3 cellular contexts compared by ENCODE assay signal in the genomic region with DNA sequence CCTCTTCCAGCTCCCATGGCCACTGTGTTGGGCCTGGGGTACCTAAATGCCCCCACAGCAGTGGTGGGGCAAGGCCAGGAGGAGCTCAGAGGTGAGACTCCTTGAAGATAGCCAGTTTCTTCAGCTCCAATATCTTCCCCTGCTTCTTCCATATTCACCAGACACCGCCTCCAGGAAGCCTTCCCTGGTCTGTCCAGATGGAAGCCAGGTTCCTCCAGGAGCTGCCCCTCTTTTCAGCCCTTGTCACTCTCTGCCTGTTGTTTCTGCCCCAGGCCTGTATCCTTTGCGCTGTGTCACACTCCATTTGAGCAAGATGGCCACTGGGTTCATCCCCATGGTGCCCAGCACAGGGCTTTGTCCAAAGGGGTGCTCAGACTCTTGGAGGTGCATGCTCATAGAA.
TF ChIP-seq lines count a peak whose summit lies in the region.

No MANE protein-coding gene starts in this region.

TF ChIP-seq in IMR-90, 13 proteins besides CTCF, POLR2A, EP300 and RAD21:
- TF ChIP-seq CEBPB (IDR thresholded peaks at IDR 0.05; ENCODE audit: low read depth, low read length) (no peak), RFX5 (IDR thresholded peaks at IDR 0.05; ENCODE audit: low read depth, low read length) (no peak), SMC3 (IDR thresholded peaks at IDR 0.05; ENCODE audit: low read depth, low read length) (no peak), FOS (IDR thresholded peaks at IDR 0.05; ENCODE audit: low read depth, low read length) (no peak), NFE2L2 (IDR thresholded peaks at IDR 0.05; ENCODE audit: low read depth, low read length) (no peak), USF2 (IDR thresholded peaks at IDR 0.05; ENCODE audit: low read depth, low read length) (no peak)
TF ChIP-seq in IMR-90: peak in this region for 0.

TF ChIP-seq in K562, 482 proteins besides CTCF, POLR2A, EP300 and RAD21:
- TF ChIP-seq KLF16 (IDR thresholded peaks at IDR 0.05): no peak
- TF ChIP-seq ZFP36 (IDR thresholded peaks at IDR 0.05; ENCODE audit: low read depth, low read length, partially characterized antibody): peak; percentile 94
- TF ChIP-seq RBM25 (IDR thresholded peaks at IDR 0.05; ENCODE audit: low read depth, low read length, severe bottlenecking): peak; percentile 51
- TF ChIP-seq TRIM24 (IDR thresholded peaks at IDR 0.05): no peak
- TF ChIP-seq, protein P1, sequence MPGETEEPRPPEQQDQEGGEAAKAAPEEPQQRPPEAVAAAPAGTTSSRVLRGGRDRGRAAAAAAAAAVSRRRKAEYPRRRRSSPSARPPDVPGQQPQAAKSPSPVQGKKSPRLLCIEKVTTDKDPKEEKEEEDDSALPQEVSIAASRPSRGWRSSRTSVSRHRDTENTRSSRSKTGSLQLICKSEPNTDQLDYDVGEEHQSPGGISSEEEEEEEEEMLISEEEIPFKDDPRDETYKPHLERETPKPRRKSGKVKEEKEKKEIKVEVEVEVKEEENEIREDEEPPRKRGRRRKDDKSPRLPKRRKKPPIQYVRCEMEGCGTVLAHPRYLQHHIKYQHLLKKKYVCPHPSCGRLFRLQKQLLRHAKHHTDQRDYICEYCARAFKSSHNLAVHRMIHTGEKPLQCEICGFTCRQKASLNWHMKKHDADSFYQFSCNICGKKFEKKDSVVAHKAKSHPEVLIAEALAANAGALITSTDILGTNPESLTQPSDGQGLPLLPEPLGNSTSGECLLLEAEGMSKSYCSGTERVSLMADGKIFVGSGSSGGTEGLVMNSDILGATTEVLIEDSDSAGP (CRISPR knock-in tag; IDR thresholded peaks at IDR 0.05): no peak
- no peak for TF ChIP-seq NR3C1 (CRISPR knock-in tag; IDR thresholded peaks at IDR 0.05)
- peak; percentile 51; the same call in 1 of the 2 replicates for TF ChIP-seq ZNF436 (CRISPR knock-in tag; IDR thresholded peaks at IDR 0.05)
- TF ChIP-seq ZC3H8 (IDR thresholded peaks at IDR 0.05): no peak
TF ChIP-seq in K562: peak in this region for 3.

TF ChIP-seq in SK-N-SH treated with all-trans-retinoic acid at 6 μM for 48 hours, 23 proteins besides CTCF, POLR2A, EP300 and RAD21:
- no peak for TF ChIP-seq GLIS3 (CRISPR knock-in tag; IDR thresholded peaks at IDR 0.05)
- TF ChIP-seq PATZ1 (CRISPR knock-in tag; IDR thresholded peaks at IDR 0.05; ENCODE audit: borderline replicate concordance): no peak
- TF ChIP-seq POU6F1 (CRISPR knock-in tag; IDR thresholded peaks at IDR 0.05; ENCODE audit: borderline replicate concordance, low read depth): no peak
- TF ChIP-seq SNAI2 (CRISPR knock-in tag; IDR thresholded peaks at IDR 0.05): no peak
- no peak for TF ChIP-seq BACH2 (CRISPR knock-in tag; IDR thresholded peaks at IDR 0.05; ENCODE audit: borderline replicate concordance)
- TF ChIP-seq ZFP30 (CRISPR knock-in tag; IDR thresholded peaks at IDR 0.05): no peak
- no peak for TF ChIP-seq ZC3H10 (CRISPR knock-in tag; IDR thresholded peaks at IDR 0.05)
- TF ChIP-seq CSDC2 (CRISPR knock-in tag; IDR thresholded peaks at IDR 0.05): no peak
